8 cellular contexts compared by ENCODE assay signal in the genomic region with DNA sequence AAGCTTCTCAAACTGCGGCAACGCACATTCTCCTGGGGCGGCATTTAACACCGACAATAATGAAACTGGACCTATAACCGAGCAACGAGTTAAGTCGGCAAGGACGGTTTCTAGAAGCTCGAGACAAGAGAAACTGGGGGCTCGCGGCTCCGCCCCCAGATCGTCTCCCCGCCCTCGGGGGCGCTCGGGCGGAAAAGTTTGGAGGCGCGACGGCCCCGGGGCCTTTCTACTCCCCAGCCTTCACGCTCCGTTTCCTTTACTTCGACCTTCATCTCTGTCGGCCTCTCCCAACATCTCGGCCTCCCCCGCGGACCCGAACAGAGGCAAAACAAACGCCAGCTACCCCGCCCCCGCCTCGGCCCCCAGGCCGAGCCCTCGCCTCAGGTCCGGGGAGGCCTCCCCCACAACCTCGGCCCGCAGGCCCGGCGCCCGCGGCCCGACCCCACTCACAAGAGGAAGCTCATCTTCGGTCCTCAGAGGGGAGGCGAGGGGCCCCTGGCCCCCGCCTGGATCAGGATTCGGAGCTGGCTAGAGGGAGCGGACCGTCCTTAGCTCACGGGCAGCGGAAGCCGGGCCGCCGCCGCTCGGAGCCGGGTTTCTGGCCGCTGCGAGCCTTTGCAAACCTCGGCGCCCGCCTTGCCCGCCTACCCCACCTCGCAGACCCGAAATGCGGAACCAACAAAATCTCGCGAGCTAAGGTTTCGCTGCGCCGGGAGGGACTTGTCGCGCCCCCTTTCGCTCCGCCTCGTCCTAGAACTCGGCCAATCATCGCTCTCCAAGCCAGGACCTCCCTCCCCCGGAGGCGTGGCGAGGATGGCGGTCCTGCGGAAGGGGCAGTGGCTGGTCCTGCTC. TPM values are rescaled to one million over a fixed set of nuclear protein-coding genes. Genes with fewer than 3 reads are reported as not detected.
DNase-seq lines count a peak whose midpoint lies in the region; ATAC-seq and TF ChIP-seq lines count a peak whose summit lies in the region.

Gene MOB1A (minus strand): TSS at position 669 of the 852 bp plus-strand sequence. CDS start 205 bp downstream, at position 464.

- TF ChIP-seq CTCF in AG10803 (conservative IDR thresholded peaks at IDR 0.05; ENCODE audit: low read length), result no peak

- ATAC-seq in GM19043 (IDR thresholded peaks at IDR 0.05; ENCODE audit: low read depth, unreplicated experiment) (peak; percentile 69), HG03378 (IDR thresholded peaks at IDR 0.05; ENCODE audit: unreplicated experiment) (peak; percentile 72)

- peak within 1 kb of the TSS; percentile 71 for H3K4me3 ChIP-seq in AG10803 (ENCODE audit: low read length)

- DNase-seq in AG10803 (ENCODE audit: low read depth) (peak; percentile 98), NCI-H460 (ENCODE audit: extremely low read depth, low read depth) (peak; percentile 99), cerebellar nuclear complex (lab: John Stamatoyannopoulos, UW) (peak; percentile 73 to 95), islet precursor cell (peak; percentile 99)
- peak; percentile 98 for DNase-seq in activated CD4-positive, CD25-positive, alpha-beta regulatory T cell treated with anti-CD3 and anti-CD28 coated beads, Interleukin-2, amount 50 U/mL, for 72 hours
- DNase-seq in stimulated activated CD4-positive, alpha-beta T cell treated with anti-CD3 and anti-CD28 coated beads, Interleukin-12 subunit alpha, Interleukin-12 subunit beta, amount 100 ng/mL, for 48 hours (ENCODE audit: low read depth in 2 of 3, low spot score in 1 of 3), result peak; percentile 97 to 98 (median 97)

RNA-seq across cellular contexts. Expression of gene MOB1A, which starts in this region (rescaled TPM):
- total RNA-seq in NCI-H460 (2014; rRNA removed; shearing (Covaris generic)), result 115 and 117 TPM in 2 replicates
- 72.4 and 93.1 TPM in 2 replicates for polyA plus RNA-seq in NCI-H460 (2014; cell fraction: nucleus; rRNA removed)

Comparison
In these comparisons a context has a peak if more than half of its experiments do, and no peak if none do; other contexts are left out.
1. Peak in every context shown above with its lines: DNase-seq, ATAC-seq and H3K4me3 ChIP-seq.